ENCODE assay signal across 8 cellular contexts in the genomic region with DNA sequence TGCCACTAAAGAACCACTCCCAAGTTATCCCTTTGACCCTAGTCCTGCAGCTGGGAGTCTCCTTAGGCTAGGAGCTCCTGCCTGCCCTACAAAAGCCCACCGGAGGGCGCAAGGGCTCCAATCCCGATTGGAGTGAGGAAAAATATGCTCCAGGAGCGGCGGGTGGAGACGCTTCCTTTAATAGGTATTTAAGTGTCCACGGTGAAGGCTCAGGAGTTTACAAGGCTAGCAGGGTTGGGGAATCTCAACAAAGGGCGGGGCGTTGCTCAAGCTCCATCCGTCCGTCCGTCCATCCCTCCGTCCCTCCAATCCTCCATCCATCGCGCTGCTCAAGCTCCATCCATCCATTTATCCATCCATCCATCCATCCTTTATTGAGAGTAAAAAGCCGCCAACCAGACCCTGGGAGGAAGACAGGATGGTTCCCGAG. TPM values are rescaled to one million over a fixed set of nuclear protein-coding genes. Genes with fewer than 3 reads are reported as not detected.
A peak's percentile ranks its signal among the peaks of the same experiment; 100 is the strongest.
DNase-seq lines count a peak whose midpoint lies in the region; ATAC-seq and TF ChIP-seq lines count a peak whose summit lies in the region.

No MANE protein-coding gene starts in this region.

- peaks cover 0 to 26% of the 10 kb centered on the region in 2 donors for H3K36me3 ChIP-seq in gastroesophageal sphincter

- no peaks in the 10 kb centered on the region for H3K9me3 Mint-ChIP-seq in activated CD4-positive, alpha-beta T cell treated with anti-CD3 and anti-CD28 coated beads for 36 hours (ENCODE audit: low read depth)
- no peaks in the 10 kb centered on the region for H3K9me3 Mint-ChIP-seq in activated naive CD4-positive, alpha-beta T cell treated with anti-CD3 and anti-CD28 coated beads, Interleukin-2, amount 10 ng/mL, durations not matched to agents 7 days and 5 days
- H3K9me3 Mint-ChIP-seq in neural crest cell: no peaks in the 10 kb centered on the region

- DNase-seq in activated CD4-positive, alpha-beta T cell treated with anti-CD3 and anti-CD28 coated beads for 36 hours: peak; percentile 69
- DNase-seq in activated CD4-positive, alpha-beta T cell treated with anti-CD3 and anti-CD28 coated beads, Interleukin-2, amount 50 U/mL, for 4 hours: no peak
- DNase-seq in NCI-H2227 treated with DMSO at 0.1 percent for 48 hours (lab: John Stamatoyannopoulos, UW) (peak; percentile 65), neural crest cell (ENCODE audit: low read depth, low spot score) (peak; percentile 57)
- peak; percentile 55 for DNase-seq in activated naive CD4-positive, alpha-beta T cell treated with anti-CD3 and anti-CD28 coated beads, Interleukin-2, amount 10 ng/mL, durations not matched to agents 7 days and 5 days

- peaks cover 30% of the 10 kb centered on the region for H3K4me1 Mint-ChIP-seq in activated CD4-positive, alpha-beta T cell treated with anti-CD3 and anti-CD28 coated beads for 36 hours
- H3K4me1 Mint-ChIP-seq in activated naive CD4-positive, alpha-beta T cell treated with anti-CD3 and anti-CD28 coated beads, Interleukin-2, amount 10 ng/mL, durations not matched to agents 7 days and 5 days: peaks cover 31% of the 10 kb centered on the region
- H3K4me1 Mint-ChIP-seq in neural crest cell: peaks cover 16% of the 10 kb centered on the region

- no peaks in the 10 kb centered on the region for H3K27me3 Mint-ChIP-seq in activated CD4-positive, alpha-beta T cell treated with anti-CD3 and anti-CD28 coated beads for 36 hours
- H3K27me3 Mint-ChIP-seq in activated naive CD4-positive, alpha-beta T cell treated with anti-CD3 and anti-CD28 coated beads, Interleukin-2, amount 10 ng/mL, durations not matched to agents 7 days and 5 days: peaks cover 5% of the 10 kb centered on the region
- peaks cover 2% of the 10 kb centered on the region for H3K27me3 Mint-ChIP-seq in neural crest cell (ENCODE audit: low read depth)

- intact Hi-C loops in activated CD4-positive, alpha-beta T cell treated with anti-CD3 and anti-CD28 coated beads for 36 hours (cut with DNase I, micrococcal nuclease): loop anchor here (1.0 to 5.0 kb wide), 6 partner anchors 16 to 481 kb away; a partner anchor contains a TSS

- H3K27ac ChIP-seq in gastroesophageal sphincter: peak overlapping the region; percentile 25 to 89 (median 88)

- 1 to 2% methylated on average over 9 to 14 of the region's 17 CpGs for WGBS in gastroesophageal sphincter (ENCODE audit: low coverage in 1 of 2), 2 donors

- TF ChIP-seq POLR2A in gastroesophageal sphincter (IDR thresholded peaks at IDR 0.05): no peak

- TF ChIP-seq EP300 in gastroesophageal sphincter (IDR thresholded peaks at IDR 0.05): no peak

- peak in 3 of 4 experiments; percentile 50 to 69 (median 52) for TF ChIP-seq CTCF in gastroesophageal sphincter (IDR thresholded peaks at IDR 0.05)
- peak; percentile 72 for TF ChIP-seq CTCF in neural crest cell (conservative IDR thresholded peaks at IDR 0.05)

- peaks cover 4% of the 10 kb centered on the region for H3K36me3 Mint-ChIP-seq in activated CD4-positive, alpha-beta T cell treated with anti-CD3 and anti-CD28 coated beads for 36 hours (ENCODE audit: low read depth)
- peaks cover 8% of the 10 kb centered on the region for H3K36me3 Mint-ChIP-seq in activated naive CD4-positive, alpha-beta T cell treated with anti-CD3 and anti-CD28 coated beads, Interleukin-2, amount 10 ng/mL, durations not matched to agents 7 days and 5 days
- H3K36me3 Mint-ChIP-seq in neural crest cell (ENCODE audit: low read depth): no peaks in the 10 kb centered on the region

- peak overlapping the region; percentile 93 for H3K27ac Mint-ChIP-seq in activated CD4-positive, alpha-beta T cell treated with anti-CD3 and anti-CD28 coated beads for 36 hours
- H3K27ac Mint-ChIP-seq in activated naive CD4-positive, alpha-beta T cell treated with anti-CD3 and anti-CD28 coated beads, Interleukin-2, amount 10 ng/mL, durations not matched to agents 7 days and 5 days: peak overlapping the region; percentile 89
- H3K27ac Mint-ChIP-seq in neural crest cell (ENCODE audit: unreplicated experiment): peak overlapping the region; percentile 98

- peak; percentile 27 for ATAC-seq in activated CD4-positive, alpha-beta T cell treated with anti-CD3 and anti-CD28 coated beads for 36 hours
- ATAC-seq in HG02840 (IDR thresholded peaks at IDR 0.05; ENCODE audit: low FRiP score, unreplicated experiment): peak; percentile 15
- ATAC-seq in gastroesophageal sphincter: peak; percentile 48
- ATAC-seq in HG02610 (IDR thresholded peaks at IDR 0.05; ENCODE audit: unreplicated experiment): no peak

- CTCF ChIA-PET in activated CD4-positive, alpha-beta T cell treated with anti-CD3 and anti-CD28 coated beads for 36 hours (lab: Charles Lee): interaction anchor here (0.6 to 1.6 kb wide), 13 partner anchors 20 to 147 kb away, joined by 3 to 7 read pairs (median 4); no protein-coding TSS in a partner anchor
- CTCF ChIA-PET in activated naive CD4-positive, alpha-beta T cell treated with anti-CD3 and anti-CD28 coated beads, Interleukin-2, amount 10 ng/mL, durations not matched to agents 7 days and 5 days (lab: Charles Lee): interaction anchor here (0.7 to 1.6 kb wide), 6 partner anchors 9 to 48 kb away, joined by 3 to 6 read pairs (median 5); a partner anchor contains a TSS

- H3K9me3 ChIP-seq in gastroesophageal sphincter: no peaks in the 10 kb centered on the region

- H3K4me3 Mint-ChIP-seq in activated CD4-positive, alpha-beta T cell treated with anti-CD3 and anti-CD28 coated beads for 36 hours: peak overlapping the region; percentile 98
- peak overlapping the region; percentile 97 for H3K4me3 Mint-ChIP-seq in activated naive CD4-positive, alpha-beta T cell treated with anti-CD3 and anti-CD28 coated beads, Interleukin-2, amount 10 ng/mL, durations not matched to agents 7 days and 5 days
- H3K4me3 Mint-ChIP-seq in neural crest cell: peak overlapping the region; percentile 96

- POLR2A ChIA-PET in activated CD4-positive, alpha-beta T cell treated with anti-CD3 and anti-CD28 coated beads for 36 hours (lab: Charles Lee): interaction anchor here (0.7 to 1.7 kb wide), 2 partner anchors 55 to 1002 kb away, joined by 4 to 6 read pairs; no protein-coding TSS in a partner anchor

- no peaks in the 10 kb centered on the region for H3K27me3 ChIP-seq in gastroesophageal sphincter

- peak overlapping the region; percentile 68 to 77 for H3K4me3 ChIP-seq in gastroesophageal sphincter

- H3K4me1 ChIP-seq in gastroesophageal sphincter: peaks cover 0 to 31% (median 18%) of the 10 kb centered on the region in 3 donors

RNA-seq across cellular contexts. Expression of a gene that starts 0.6 kb away (rescaled TPM):
- 10 to 100 TPM; 12.7 to 14.2 TPM for total RNA-seq in activated CD4-positive, alpha-beta T cell treated with anti-CD3 and anti-CD28 coated beads for 36 hours
- total RNA-seq in gastroesophageal sphincter: 10 to 100 TPM; 17.6 to 25.6 (median 20.2) TPM
- 48.1 and 48.2 TPM in 2 replicates for total RNA-seq in neural crest cell

RNA-seq across cellular contexts. Expression of a gene that starts 10.8 kb away (rescaled TPM):
- 100 to 1,000 TPM; 200 to 234 TPM for total RNA-seq in activated CD4-positive, alpha-beta T cell treated with anti-CD3 and anti-CD28 coated beads for 36 hours
- total RNA-seq in gastroesophageal sphincter (10 to 100 TPM in 1 of 4 donors, 1 to 10 TPM in 3; 2.3 to 12.3 (median 5.4) TPM), neural crest cell (4.9 and 6.2 TPM in 2 replicates)

RNA-seq across cellular contexts. Expression of a gene that starts 23.3 kb away (rescaled TPM):
- 10 to 100 TPM; 69.2 to 72.7 TPM for total RNA-seq in activated CD4-positive, alpha-beta T cell treated with anti-CD3 and anti-CD28 coated beads for 36 hours
- total RNA-seq in gastroesophageal sphincter (10 to 100 TPM; 13.9 to 28.0 (median 22.8) TPM), neural crest cell (63.9 and 67.3 TPM in 2 replicates)

RNA-seq across cellular contexts. Expression of a gene that starts 42.3 kb away (rescaled TPM):
- under 1 TPM; 0.74 to 0.80 TPM for total RNA-seq in activated CD4-positive, alpha-beta T cell treated with anti-CD3 and anti-CD28 coated beads for 36 hours
- total RNA-seq in gastroesophageal sphincter (not detected), neural crest cell (not detected in 2 replicates)

RNA-seq across cellular contexts. Expression of a gene that starts 49.0 kb away (rescaled TPM):
- total RNA-seq in activated CD4-positive, alpha-beta T cell treated with anti-CD3 and anti-CD28 coated beads for 36 hours: 10 to 100 TPM in 1 of 2 experiments, 1 to 10 TPM in 1; 8.1 to 12.9 TPM
- total RNA-seq in gastroesophageal sphincter (10 to 100 TPM; 18.9 to 30.2 (median 24.9) TPM), neural crest cell (19.9 and 20.2 TPM in 2 replicates)

Comparison
In these comparisons a context has a peak if more than half of its experiments do, and no peak if none do; other contexts are left out.
1. DNase-seq: peak in activated CD4-positive, alpha-beta T cell treated with anti-CD3 and anti-CD28 coated beads for 36 hours (single experiment), NCI-H2227 treated with DMSO at 0.1 percent for 48 hours (single experiment), activated naive CD4-positive, alpha-beta T cell treated with anti-CD3 and anti-CD28 coated beads, Interleukin-2, amount 10 ng/mL, durations not matched to agents 7 days and 5 days (single experiment) and neural crest cell (single experiment); none in activated CD4-positive, alpha-beta T cell treated with anti-CD3 and anti-CD28 coated beads, Interleukin-2, amount 50 U/mL, for 4 hours (0 of 2).
2. RNA of a gene that starts 10.8 kb away (total RNA-seq): 200 to 234 TPM in activated CD4-positive, alpha-beta T cell treated with anti-CD3 and anti-CD28 coated beads for 36 hours; 2.3 to 12.3 TPM in gastroesophageal sphincter and 4.9 to 6.2 TPM in neural crest cell; every median in the first group is over 10 times any median in the second.
3. Peak in every context shown above with its lines, with median percentiles within 50 percentile points of each other: H3K27ac Mint-ChIP-seq and H3K4me3 Mint-ChIP-seq.